20 cellular contexts compared by ENCODE assay signal in the genomic region with DNA sequence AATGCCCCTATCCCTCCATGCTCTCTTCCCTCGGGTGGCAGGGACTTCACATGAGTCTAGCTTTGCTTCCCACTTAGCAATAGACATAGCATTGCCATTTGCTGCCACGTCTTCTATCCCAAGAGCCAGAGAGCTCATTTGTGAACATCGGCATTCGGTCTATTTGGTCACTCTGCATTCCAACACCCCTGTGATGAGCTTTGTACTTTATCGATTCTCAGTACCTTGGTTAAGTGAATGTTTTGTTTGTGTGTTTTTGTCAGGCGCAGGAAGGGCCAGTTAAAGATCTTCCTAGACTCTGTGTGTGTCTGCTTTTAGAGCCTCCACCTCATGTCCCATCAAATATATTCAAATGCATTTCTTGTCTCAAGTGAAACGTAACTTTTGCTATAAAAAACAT.
A peak's percentile ranks its signal among the peaks of the same experiment; 100 is the strongest.
DNase-seq lines count a peak whose midpoint lies in the region; ATAC-seq and TF ChIP-seq lines count a peak whose summit lies in the region.
"Had no signal": no experiment of that assay in that cellular context is flagged by ENCODE, and none has a peak within 500 bp of the region (broad histone marks: within the 10 kb centered on the region; RNA-seq: fewer than 3 reads in every experiment).

No MANE protein-coding gene starts in this region.

- H3K36me3 ChIP-seq in Karpas-422 (ENCODE audit: insufficient read depth, low read length): no peaks in the 10 kb centered on the region
- H3K36me3 ChIP-seq in esophagus muscularis mucosa: no peaks in the 10 kb centered on the region
- H3K36me3 ChIP-seq in right lobe of liver: no peaks in the 10 kb centered on the region
- H3K36me3 ChIP-seq in left ventricle myocardium inferior: no peaks in the 10 kb centered on the region
- H3K36me3 ChIP-seq: BE2C had no signal

- no peak for TF ChIP-seq EP300 in esophagus muscularis mucosa (IDR thresholded peaks at IDR 0.05)

- DNase-seq in Karpas-422 (peak; percentile 4), esophagus muscularis mucosa (ENCODE audit: extremely low spot score) (peak; percentile 72), right lobe of liver (no peak), left ventricle myocardium inferior (no peak)
- no peak for DNase-seq in activated CD4-positive, alpha-beta T cell treated with anti-CD3 and anti-CD28 coated beads, Interleukin-2, amount 10 ng/mL, durations not matched to agents 24 days and 14 days
- DNase-seq: ACHN; BE2C; C1 segment of cervical spinal cord; CD4-positive, CD25-positive, alpha-beta regulatory T cell; CD8-positive, alpha-beta memory T cell; COR-L47; DMS 273 treated with DMSO at 0.1 percent for 48 hours; DMS53; DND-41; EL; HCEC 1CT; HFFc6; IMR-90 had no signal

- H3K27ac Mint-ChIP-seq in activated CD4-positive, alpha-beta T cell treated with anti-CD3 and anti-CD28 coated beads, Interleukin-2, amount 10 ng/mL, durations not matched to agents 24 days and 14 days: no peak overlapping the region
- H3K27ac Mint-ChIP-seq: CD4-positive, CD25-positive, alpha-beta regulatory T cell; CD8-positive, alpha-beta memory T cell; HFFc6 had no signal

- no peaks in the 10 kb centered on the region for H3K79me2 ChIP-seq in Karpas-422 (ENCODE audit: low read length)

- TF ChIP-seq CTCF in esophagus muscularis mucosa (IDR thresholded peaks at IDR 0.05) (no peak), right lobe of liver (IDR thresholded peaks at IDR 0.05) (no peak), left ventricle myocardium inferior (IDR thresholded peaks at IDR 0.05; ENCODE audit: borderline replicate concordance) (no peak)

- no peaks in the 10 kb centered on the region for H3K36me3 Mint-ChIP-seq in activated CD4-positive, alpha-beta T cell treated with anti-CD3 and anti-CD28 coated beads, Interleukin-2, amount 10 ng/mL, durations not matched to agents 24 days and 14 days (ENCODE audit: low read depth)
- H3K36me3 Mint-ChIP-seq: CD4-positive, CD25-positive, alpha-beta regulatory T cell; CD8-positive, alpha-beta memory T cell had no signal

- no peak overlapping the region for H3K4me2 ChIP-seq in Karpas-422 (ENCODE audit: low read depth, low read length, poor library complexity, severe bottlenecking)

- H3K9me3 ChIP-seq in Karpas-422 (ENCODE audit: low read length) (no peaks in the 10 kb centered on the region), esophagus muscularis mucosa (no peaks in the 10 kb centered on the region), right lobe of liver (no peaks in the 10 kb centered on the region), left ventricle myocardium inferior (replicated peaks) (no peaks in the 10 kb centered on the region)
- H3K9me3 ChIP-seq: BE2C had no signal

- H3K9me3 Mint-ChIP-seq in activated CD4-positive, alpha-beta T cell treated with anti-CD3 and anti-CD28 coated beads, Interleukin-2, amount 10 ng/mL, durations not matched to agents 24 days and 14 days: no peaks in the 10 kb centered on the region
- H3K9me3 Mint-ChIP-seq: CD8-positive, alpha-beta memory T cell; HFFc6 had no signal

- TF ChIP-seq POLR2A in esophagus muscularis mucosa (IDR thresholded peaks at IDR 0.05; ENCODE audit: low read depth) (no peak), right lobe of liver (IDR thresholded peaks at IDR 0.05) (no peak)

- ATAC-seq in right lobe of liver (peak; percentile 94 to 98 (median 96)), HG03565 (IDR thresholded peaks at IDR 0.05; ENCODE audit: unreplicated experiment) (no peak)
- ATAC-seq: K562 had no signal

- H3K9me2 ChIP-seq in Karpas-422 (replicated peaks; ENCODE audit: insufficient read depth, low read length): peaks cover 2% of the 10 kb centered on the region; the same call in 1 of the 2 replicates

- H3K27ac ChIP-seq in Karpas-422 (ENCODE audit: low read length): no peak overlapping the region
- no peak overlapping the region for H3K27ac ChIP-seq in esophagus muscularis mucosa (replicated peaks in 1 of 4)
- no peak overlapping the region for H3K27ac ChIP-seq in right lobe of liver
- H3K27ac ChIP-seq in left ventricle myocardium inferior (replicated peaks): no peak overlapping the region

- H2AFZ ChIP-seq in Karpas-422 (ENCODE audit: low read length): no peak overlapping the region

- no peaks in the 10 kb centered on the region for H4K20me1 ChIP-seq in Karpas-422 (ENCODE audit: insufficient read depth, low read depth, low read length)

- H3K4me1 Mint-ChIP-seq in activated CD4-positive, alpha-beta T cell treated with anti-CD3 and anti-CD28 coated beads, Interleukin-2, amount 10 ng/mL, durations not matched to agents 24 days and 14 days: no peaks in the 10 kb centered on the region
- H3K4me1 Mint-ChIP-seq: CD4-positive, CD25-positive, alpha-beta regulatory T cell; CD8-positive, alpha-beta memory T cell had no signal

- intact Hi-C loops in esophagus muscularis mucosa (cut with DNase I): no loop called here
- intact Hi-C loops in right lobe of liver (cut with DNase I): no loop called here
- intact Hi-C loops in activated CD4-positive, alpha-beta T cell treated with anti-CD3 and anti-CD28 coated beads, Interleukin-2, amount 10 ng/mL, durations not matched to agents 24 days and 14 days (cut with micrococcal nuclease): no loop called here
- intact Hi-C loops in left ventricle myocardium inferior (cut with micrococcal nuclease): no loop called here

- no peaks in the 10 kb centered on the region; the same call in 1 of the 2 replicates for H3K27me3 ChIP-seq in Karpas-422 (ENCODE audit: low read length)
- no peaks in the 10 kb centered on the region for H3K27me3 ChIP-seq in esophagus muscularis mucosa
- no peaks in the 10 kb centered on the region for H3K27me3 ChIP-seq in right lobe of liver
- H3K27me3 ChIP-seq in left ventricle myocardium inferior (ENCODE audit: low read depth): peaks cover 3% of the 10 kb centered on the region
- H3K27me3 ChIP-seq: BE2C had no signal

- no peaks in the 10 kb centered on the region for H3K27me3 Mint-ChIP-seq in activated CD4-positive, alpha-beta T cell treated with anti-CD3 and anti-CD28 coated beads, Interleukin-2, amount 10 ng/mL, durations not matched to agents 24 days and 14 days
- H3K27me3 Mint-ChIP-seq: CD4-positive, CD25-positive, alpha-beta regulatory T cell had no signal

- H3K4me3 Mint-ChIP-seq in activated CD4-positive, alpha-beta T cell treated with anti-CD3 and anti-CD28 coated beads, Interleukin-2, amount 10 ng/mL, durations not matched to agents 24 days and 14 days: no peak overlapping the region
- H3K4me3 Mint-ChIP-seq: CD4-positive, CD25-positive, alpha-beta regulatory T cell; CD8-positive, alpha-beta memory T cell; HFFc6 had no signal

- H3K4me3 ChIP-seq in Karpas-422 (ENCODE audit: low read length): no peak overlapping the region
- H3K4me3 ChIP-seq in esophagus muscularis mucosa: no peak overlapping the region
- H3K4me3 ChIP-seq in right lobe of liver: no peak overlapping the region
- no peak overlapping the region for H3K4me3 ChIP-seq in left ventricle myocardium inferior
- H3K4me3 ChIP-seq: K562 had no signal

- 91% methylated on average over 7 of the region's 7 CpGs for WGBS in esophagus muscularis mucosa
- 44% methylated on average over 7 of the region's 7 CpGs for WGBS in right lobe of liver (ENCODE audit: insufficient coverage, low coverage, low lambda C conversion rate, missing lambda C conversion rate)

- no peak overlapping the region for H3K9ac ChIP-seq in Karpas-422 (ENCODE audit: low read length)

- no peaks in the 10 kb centered on the region; the same call in 1 of the 2 replicates for H3K4me1 ChIP-seq in Karpas-422 (ENCODE audit: low read length)
- no peaks in the 10 kb centered on the region for H3K4me1 ChIP-seq in esophagus muscularis mucosa
- peaks cover 0 to 16% (median 4%) of the 10 kb centered on the region in 4 donors for H3K4me1 ChIP-seq in right lobe of liver
- H3K4me1 ChIP-seq in left ventricle myocardium inferior: peaks cover 2% of the 10 kb centered on the region
- H3K4me1 ChIP-seq: BE2C had no signal

Comparison
In these comparisons a context has a peak if more than half of its experiments do, and no peak if none do; other contexts are left out.
1. DNase-seq: peak in Karpas-422 (single experiment) and esophagus muscularis mucosa (single experiment); none in right lobe of liver (0 of 3), activated CD4-positive, alpha-beta T cell treated with anti-CD3 and anti-CD28 coated beads, Interleukin-2, amount 10 ng/mL, durations not matched to agents 24 days and 14 days (single experiment) and left ventricle myocardium inferior (single experiment).